Comparison of ENCODE assay signal across 9 cellular contexts in the genomic region with DNA sequence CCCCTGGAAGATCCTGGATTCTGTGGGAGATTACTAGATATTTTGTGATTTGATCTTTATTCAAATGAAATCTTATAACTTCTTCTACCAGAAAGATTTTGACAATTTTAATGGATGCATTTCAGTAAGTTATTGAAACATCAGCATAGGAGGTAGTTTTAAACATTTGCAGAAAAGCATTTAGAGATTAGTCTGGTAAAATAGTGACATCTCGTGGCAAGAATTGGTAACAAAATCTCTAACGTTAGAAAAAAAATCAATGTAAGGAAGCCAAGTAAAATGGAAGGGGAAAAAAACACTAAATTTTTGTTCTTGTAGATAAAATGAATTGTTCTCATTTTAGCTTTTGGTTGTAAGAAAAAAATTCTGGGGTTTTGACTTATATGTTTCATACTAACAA.
DNase-seq lines count a peak whose midpoint lies in the region; ATAC-seq and TF ChIP-seq lines count a peak whose summit lies in the region.
"Had no signal": no experiment of that assay in that cellular context is flagged by ENCODE, and none has a peak within 500 bp of the region (broad histone marks: within the 10 kb centered on the region; RNA-seq: fewer than 3 reads in every experiment).

No MANE protein-coding gene starts in this region.

- no peak overlapping the region for H3K4me3 ChIP-seq in cardiac muscle cell
- H3K4me3 ChIP-seq: skin epidermis had no signal

- no peak for TF ChIP-seq POLR2A in erythroblast (IDR thresholded peaks at IDR 0.05; ENCODE audit: low read length)

- peak; percentile 25 for TF ChIP-seq CTCF in cardiac muscle cell (IDR thresholded peaks at IDR 0.05; ENCODE audit: low read depth, low read length)

- DNase-seq in cardiac muscle cell (ENCODE audit: low read depth in 1 of 2, low spot score in 1 of 2) (peak; percentile 49 to 54), Right ventricle myocardium superior (no peak), NCI-H748 (lab: John Stamatoyannopoulos, UW; ENCODE audit: unreplicated experiment) (peak; percentile 2), erythroblast (lab: John Stamatoyannopoulos, UW) (peak; percentile 2 to 41), superior temporal gyrus (ENCODE audit: extremely low spot score) (peak; percentile 79), germinal center (ENCODE audit: low spot score) (no peak), NCI-H226 (no peak)
- DNase-seq in activated T-cell treated with anti-CD3 and anti-CD28 coated beads, Interleukin-2, amount 50 U/mL, for 24 hours = no peak

- no peaks in the 10 kb centered on the region for H3K4me1 Mint-ChIP-seq in activated T-cell treated with anti-CD3 and anti-CD28 coated beads, Interleukin-2, amount 50 U/mL, for 24 hours (ENCODE audit: low read depth)

- intact Hi-C loops in Right ventricle myocardium superior (cut with DNase I) = loop anchor here (10.0 kb wide), 2 partner anchors 230 to 360 kb away; no protein-coding TSS in a partner anchor

- no peaks in the 10 kb centered on the region for H3K36me3 Mint-ChIP-seq in activated T-cell treated with anti-CD3 and anti-CD28 coated beads, Interleukin-2, amount 50 U/mL, for 24 hours (ENCODE audit: low read depth)

- no peaks in the 10 kb centered on the region for H3K9me3 ChIP-seq in cardiac muscle cell (ENCODE audit: low read depth)

- H3K36me3 ChIP-seq in cardiac muscle cell = no peaks in the 10 kb centered on the region

- H3K4me3 Mint-ChIP-seq in activated T-cell treated with anti-CD3 and anti-CD28 coated beads, Interleukin-2, amount 50 U/mL, for 24 hours = no peak overlapping the region

- H3K27ac ChIP-seq in cardiac muscle cell = no peak overlapping the region
- H3K27ac ChIP-seq: skin epidermis had no signal

- no peaks in the 10 kb centered on the region for H3K27me3 ChIP-seq in cardiac muscle cell

- H3K9me3 Mint-ChIP-seq in activated T-cell treated with anti-CD3 and anti-CD28 coated beads, Interleukin-2, amount 50 U/mL, for 24 hours = no peaks in the 10 kb centered on the region

- ATAC-seq in Right ventricle myocardium superior (ENCODE audit: poor library complexity) = no peak

- H3K4me1 ChIP-seq in cardiac muscle cell (ENCODE audit: low read depth) = no peaks in the 10 kb centered on the region

- H3K27me3 Mint-ChIP-seq in activated T-cell treated with anti-CD3 and anti-CD28 coated beads, Interleukin-2, amount 50 U/mL, for 24 hours = peaks cover 36% of the 10 kb centered on the region

- H3K27ac Mint-ChIP-seq in activated T-cell treated with anti-CD3 and anti-CD28 coated beads, Interleukin-2, amount 50 U/mL, for 24 hours = no peak overlapping the region

Comparison
In these comparisons a context has a peak if more than half of its experiments do, and no peak if none do; other contexts are left out.
1. DNase-seq: peak in cardiac muscle cell (2 of 2), NCI-H748 (single experiment), erythroblast (2 of 2) and superior temporal gyrus (single experiment); none in Right ventricle myocardium superior (single experiment), germinal center (single experiment), activated T-cell treated with anti-CD3 and anti-CD28 coated beads, Interleukin-2, amount 50 U/mL, for 24 hours (single experiment) and NCI-H226 (single experiment).